In genomic region chr6:112017169-112017568, GRCh38 we compare ENCODE assay signal across 18 cellular contexts. TPM values are rescaled to one million over a fixed set of nuclear protein-coding genes. Genes with fewer than 3 reads are reported as not detected.
DNase-seq lines count a peak whose midpoint lies in the region; ATAC-seq and TF ChIP-seq lines count a peak whose summit lies in the region.
"Had no signal": no experiment of that assay in that cellular context is flagged by ENCODE, and none has a peak within 500 bp of the region (broad histone marks: within the 10 kb centered on the region; RNA-seq: fewer than 3 reads in every experiment).

No MANE protein-coding gene starts in this region.

- H3K9me3 Mint-ChIP-seq in MCF 10A (ENCODE audit: unreplicated experiment): no peaks in the 10 kb centered on the region
- no peaks in the 10 kb centered on the region for H3K9me3 Mint-ChIP-seq in activated naive CD8-positive, alpha-beta T cell treated with anti-CD3 and anti-CD28 coated beads for 36 hours
- H3K9me3 Mint-ChIP-seq in stimulated activated effector memory CD8-positive, alpha-beta T cell treated with anti-CD3 and anti-CD28 coated beads, Interleukin-12 subunit alpha, Interleukin-12 subunit beta, amount 100 ng/mL, for 72 hours: no peaks in the 10 kb centered on the region
- H3K9me3 Mint-ChIP-seq: mesothelial cell of epicardium had no signal

- peak overlapping the region; percentile 85 for H3K27ac ChIP-seq in mammary epithelial cell (ENCODE audit: insufficient read depth, low read depth, low read length)
- H3K27ac ChIP-seq in smooth muscle cell (ENCODE audit: low read depth): no peak overlapping the region
- H3K27ac ChIP-seq: breast epithelium, HL-60 had no signal

- DNase-seq in mammary epithelial cell (peak; percentile 9), MCF 10A (ENCODE audit: unreplicated experiment) (no peak), smooth muscle cell (lab: John Stamatoyannopoulos, UW; ENCODE audit: unreplicated experiment) (no peak)
- DNase-seq in activated naive CD8-positive, alpha-beta T cell treated with anti-CD3 and anti-CD28 coated beads for 36 hours: peak; percentile 56
- no peak for DNase-seq in stimulated activated effector memory CD8-positive, alpha-beta T cell treated with anti-CD3 and anti-CD28 coated beads, Interleukin-12 subunit alpha, Interleukin-12 subunit beta, amount 100 ng/mL, for 72 hours (ENCODE audit: low spot score in 2 of 2)
- DNase-seq: activated CD4-positive, CD25-positive, alpha-beta regulatory T cell; GDM1; kidney; Right ventricle myocardium superior had no signal

- H3K4me1 ChIP-seq in mammary epithelial cell (ENCODE audit: insufficient read depth, low read length) (peaks cover 28% of the 10 kb centered on the region), smooth muscle cell (ENCODE audit: low read depth) (no peaks in the 10 kb centered on the region)

- intact Hi-C loops in mammary epithelial cell (cut with micrococcal nuclease): no loop called here
- intact Hi-C loops in MCF 10A (cut with micrococcal nuclease): no loop called here

- in situ Hi-C loops in mammary epithelial cell (cut with MboI; ENCODE audit: low sequenced_read_pairs in 2 of 2): no loop called here

- TF ChIP-seq CTCF in mammary epithelial cell (conservative IDR thresholded peaks at IDR 0.05 in 1 of 2, IDR thresholded peaks at IDR 0.05 in 1 of 2; ENCODE audit: extremely low read depth in 1 of 2, insufficient read depth in 1 of 2, low read depth in 1 of 2, low read length in 2 of 2) (no peak), MCF 10A (IDR thresholded peaks at IDR 0.05; ENCODE audit: unreplicated experiment) (no peak), smooth muscle cell (IDR thresholded peaks at IDR 0.05; ENCODE audit: borderline replicate concordance, insufficient read depth, poor library complexity, severe bottlenecking) (no peak)

- H3K79me2 ChIP-seq in mammary epithelial cell (ENCODE audit: insufficient read depth, low read length): no peaks in the 10 kb centered on the region
- no peaks in the 10 kb centered on the region for H3K79me2 ChIP-seq in smooth muscle cell (ENCODE audit: low read depth)

- ATAC-seq in HG03442 (IDR thresholded peaks at IDR 0.05; ENCODE audit: unreplicated experiment) (peak; percentile 44), GM21447 (IDR thresholded peaks at IDR 0.05; ENCODE audit: unreplicated experiment) (no peak), GM21717 (IDR thresholded peaks at IDR 0.05; ENCODE audit: unreplicated experiment) (no peak)
- peak; percentile 96 for ATAC-seq in stimulated activated effector memory CD8-positive, alpha-beta T cell treated with anti-CD3 and anti-CD28 coated beads, Interleukin-12 subunit alpha, Interleukin-12 subunit beta, amount 100 ng/mL, for 72 hours
- ATAC-seq: HCT116 had no signal

- no peak overlapping the region for H3K27ac Mint-ChIP-seq in MCF 10A (ENCODE audit: low read depth, unreplicated experiment)
- H3K27ac Mint-ChIP-seq in activated naive CD8-positive, alpha-beta T cell treated with anti-CD3 and anti-CD28 coated beads for 36 hours: peak overlapping the region; percentile 84
- H3K27ac Mint-ChIP-seq in stimulated activated effector memory CD8-positive, alpha-beta T cell treated with anti-CD3 and anti-CD28 coated beads, Interleukin-12 subunit alpha, Interleukin-12 subunit beta, amount 100 ng/mL, for 72 hours: no peak overlapping the region
- H3K27ac Mint-ChIP-seq: mesothelial cell of epicardium had no signal

- no peaks in the 10 kb centered on the region for H3K27me3 Mint-ChIP-seq in MCF 10A (ENCODE audit: insufficient read depth, unreplicated experiment)
- H3K27me3 Mint-ChIP-seq in activated naive CD8-positive, alpha-beta T cell treated with anti-CD3 and anti-CD28 coated beads for 36 hours: no peaks in the 10 kb centered on the region

- POLR2A ChIA-PET in MCF 10A (lab: Yijun Ruan, JAX): interaction anchor here (0.6 kb wide), 1 partner anchor 432 kb away, joined by 3 read pairs; no protein-coding TSS in a partner anchor

- no peak overlapping the region for H3K4me3 ChIP-seq in mammary epithelial cell (replicated peaks in 1 of 3; ENCODE audit: insufficient read depth in 1 of 3, low read depth in 2 of 3, low read length in 3 of 3)
- no peak overlapping the region for H3K4me3 ChIP-seq in smooth muscle cell
- H3K4me3 ChIP-seq: breast epithelium had no signal

- H3K27me3 ChIP-seq in mammary epithelial cell (ENCODE audit: insufficient read depth, low read length): no peaks in the 10 kb centered on the region
- H3K27me3 ChIP-seq in smooth muscle cell (ENCODE audit: low read depth): no peaks in the 10 kb centered on the region
- H3K27me3 ChIP-seq: breast epithelium had no signal

- H3K4me1 Mint-ChIP-seq in MCF 10A (ENCODE audit: insufficient read depth, unreplicated experiment): peaks cover 27% of the 10 kb centered on the region
- H3K4me1 Mint-ChIP-seq in activated naive CD8-positive, alpha-beta T cell treated with anti-CD3 and anti-CD28 coated beads for 36 hours: peaks cover 49% of the 10 kb centered on the region
- peaks cover 36% of the 10 kb centered on the region for H3K4me1 Mint-ChIP-seq in stimulated activated effector memory CD8-positive, alpha-beta T cell treated with anti-CD3 and anti-CD28 coated beads, Interleukin-12 subunit alpha, Interleukin-12 subunit beta, amount 100 ng/mL, for 72 hours

- H3K9ac ChIP-seq in mammary epithelial cell (ENCODE audit: insufficient read depth, low read length): no peak overlapping the region
- H3K9ac ChIP-seq in smooth muscle cell (ENCODE audit: low read depth): no peak overlapping the region

- no peaks in the 10 kb centered on the region for H4K20me1 ChIP-seq in mammary epithelial cell (ENCODE audit: insufficient read depth, low read length)
- H4K20me1 ChIP-seq in smooth muscle cell (ENCODE audit: low read depth): no peaks in the 10 kb centered on the region

- H3K36me3 ChIP-seq in mammary epithelial cell (ENCODE audit: insufficient read depth, low read length): no peaks in the 10 kb centered on the region
- no peaks in the 10 kb centered on the region for H3K36me3 ChIP-seq in smooth muscle cell (ENCODE audit: low read depth)
- H3K36me3 ChIP-seq: breast epithelium had no signal

- H3K9me3 ChIP-seq in mammary epithelial cell (replicated peaks; ENCODE audit: insufficient read depth, low read length): no peaks in the 10 kb centered on the region
- no peaks in the 10 kb centered on the region for H3K9me3 ChIP-seq in smooth muscle cell (replicated peaks; ENCODE audit: low read depth)
- H3K9me3 ChIP-seq: breast epithelium had no signal

- no peak overlapping the region for H3K4me3 Mint-ChIP-seq in MCF 10A (ENCODE audit: unreplicated experiment)
- H3K4me3 Mint-ChIP-seq in activated naive CD8-positive, alpha-beta T cell treated with anti-CD3 and anti-CD28 coated beads for 36 hours: peak overlapping the region; percentile 32
- peak overlapping the region; percentile 0 for H3K4me3 Mint-ChIP-seq in stimulated activated effector memory CD8-positive, alpha-beta T cell treated with anti-CD3 and anti-CD28 coated beads, Interleukin-12 subunit alpha, Interleukin-12 subunit beta, amount 100 ng/mL, for 72 hours
- H3K4me3 Mint-ChIP-seq: mesothelial cell of epicardium had no signal

- dilution Hi-C loops in mammary epithelial cell (cut with HindIII; ENCODE audit: low sequenced_read_pairs): no loop called here

- CTCF ChIA-PET in mammary epithelial cell (lab: Charles Lee; ENCODE audit: low non-redundant PET) (no interaction called here), MCF 10A (lab: Yijun Ruan, JAX) (interaction anchor here (1.0 to 3.0 kb wide), 9 partner anchors 12 to 307 kb away, joined by 3 to 21 read pairs (median 6); no protein-coding TSS in a partner anchor)

- H3K36me3 Mint-ChIP-seq in MCF 10A (ENCODE audit: insufficient read depth, unreplicated experiment): no peaks in the 10 kb centered on the region
- no peaks in the 10 kb centered on the region for H3K36me3 Mint-ChIP-seq in activated naive CD8-positive, alpha-beta T cell treated with anti-CD3 and anti-CD28 coated beads for 36 hours
- no peaks in the 10 kb centered on the region for H3K36me3 Mint-ChIP-seq in stimulated activated effector memory CD8-positive, alpha-beta T cell treated with anti-CD3 and anti-CD28 coated beads, Interleukin-12 subunit alpha, Interleukin-12 subunit beta, amount 100 ng/mL, for 72 hours
- H3K36me3 Mint-ChIP-seq: mesothelial cell of epicardium had no signal

- 94% methylated on average over 4 of the region's 4 CpGs for WGBS in mammary epithelial cell (ENCODE audit: low coverage, missing lambda C conversion rate)
- 99% methylated on average over 4 of the region's 4 CpGs for WGBS in smooth muscle cell (ENCODE audit: low lambda C conversion rate)

- H3F3A ChIP-seq in smooth muscle cell (ENCODE audit: low read depth): no peaks in the 10 kb centered on the region

- no peak overlapping the region for H2AFZ ChIP-seq in mammary epithelial cell (ENCODE audit: low read depth, low read length)
- no peak overlapping the region for H2AFZ ChIP-seq in smooth muscle cell (ENCODE audit: low read depth)

- H3K4me2 ChIP-seq in mammary epithelial cell (ENCODE audit: insufficient read depth, low read depth, low read length) (no peak overlapping the region), smooth muscle cell (no peak overlapping the region)

- BruUV-seq in mammary epithelial cell (replicated peaks; lab: Mats Ljungman, UMichigan) (no TSS peak), MCF 10A (replicated peaks; lab: Mats Ljungman, UMichigan) (no TSS peak)

RNA-seq across cellular contexts. Expression of gene CCN6, which starts 36.7 kb away (rescaled TPM):
- total RNA-seq in mammary epithelial cell (1 to 10 TPM; 6.0 to 8.2 TPM), MCF 10A (2022) (not detected in 2 replicates), smooth muscle cell (not detected in 2 replicates)
- polyA plus RNA-seq in mammary epithelial cell (20.3 TPM), smooth muscle cell (0.07 and 0.23 TPM in 2 replicates)
- 5.9 TPM for polyA minus RNA-seq in mammary epithelial cell
- total RNA-seq in activated naive CD8-positive, alpha-beta T cell treated with anti-CD3 and anti-CD28 coated beads for 36 hours: under 1 TPM; 0.19 to 0.30 TPM
- total RNA-seq: breast epithelium; mesothelial cell of epicardium; Right ventricle myocardium superior; subcutaneous adipose tissue; T-helper 1 cell treated with Interleukin-12 subunit alpha and Interleukin-12 subunit beta and Interleukin-4 antibody, amounts not matched to agents 30 ng/mL and 1 ng/mL, for 36 hours had no signal

Comparison
In these comparisons a context has a peak if more than half of its experiments do, and no peak if none do; other contexts are left out.
1. DNase-seq: peak in mammary epithelial cell (single experiment) and activated naive CD8-positive, alpha-beta T cell treated with anti-CD3 and anti-CD28 coated beads for 36 hours (single experiment); none in MCF 10A (single experiment), stimulated activated effector memory CD8-positive, alpha-beta T cell treated with anti-CD3 and anti-CD28 coated beads, Interleukin-12 subunit alpha, Interleukin-12 subunit beta, amount 100 ng/mL, for 72 hours (0 of 2) and smooth muscle cell (single experiment).
2. ATAC-seq: peak in HG03442 (single experiment) and stimulated activated effector memory CD8-positive, alpha-beta T cell treated with anti-CD3 and anti-CD28 coated beads, Interleukin-12 subunit alpha, Interleukin-12 subunit beta, amount 100 ng/mL, for 72 hours (single experiment); none in GM21447 (single experiment) and GM21717 (single experiment).